30 cellular contexts compared by ENCODE assay signal in the genomic region with DNA sequence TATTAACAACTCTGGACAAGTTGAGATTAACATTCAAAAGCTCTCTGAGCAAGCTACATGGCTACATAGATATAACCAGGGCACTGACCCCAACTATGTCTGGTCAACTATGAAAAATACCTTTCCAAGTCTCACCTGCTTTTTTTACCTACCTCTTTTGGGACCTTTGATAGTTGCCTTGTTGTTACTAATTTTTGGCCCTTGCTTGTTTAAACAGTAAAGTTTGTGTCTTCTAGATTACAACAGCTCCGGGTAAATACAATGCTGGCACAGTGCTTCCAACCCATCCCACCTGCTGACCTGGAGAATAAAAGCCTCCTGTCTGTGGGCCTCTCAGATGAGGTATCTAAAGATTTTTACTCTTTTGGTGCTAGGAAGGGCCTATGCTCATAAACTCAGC.
"Had no signal": no experiment of that assay in that cellular context is flagged by ENCODE, and none has a peak within 500 bp of the region (broad histone marks: within the 10 kb centered on the region; RNA-seq: fewer than 3 reads in every experiment).

No MANE protein-coding gene starts in this region.

- H3K9me3 ChIP-seq: adrenal gland, body of pancreas, colonic mucosa had no signal

- DNase-seq: activated B cell treated with CpG ODN at 0.5 μM for 24 hours; activated CD4-positive, alpha-beta memory T cell treated with anti-CD3 and anti-CD28 coated beads for 36 hours; activated CD4-positive, alpha-beta T cell treated with anti-CD3 and anti-CD28 coated beads, Interleukin-2, amount 10 ng/mL, durations not matched to agents 24 days and 14 days; activated CD8-positive, alpha-beta memory T cell treated with anti-CD3 and anti-CD28 coated beads, Interleukin-2, amount 10 ng/mL, durations not matched to agents 7 days and 5 days; activated CD8-positive, alpha-beta memory T cell treated with anti-CD3 and anti-CD28 coated beads, Interleukin-2, amount 50 U/mL, for 4 hours; activated CD8-positive, alpha-beta T cell treated with anti-CD3 and anti-CD28 coated beads, Interleukin-2, amount 10 ng/mL, durations not matched to agents 7 days and 5 days; activated effector memory CD4-positive, alpha-beta T cell treated with anti-CD3 and anti-CD28 coated beads, Interleukin-2, amount 50 U/mL, for 16 hours; activated naive CD4-positive, alpha-beta T cell treated with anti-CD3 and anti-CD28 coated beads for 36 hours; activated naive CD8-positive, alpha-beta T cell treated with anti-CD3 and anti-CD28 coated beads for 36 hours; activated naive CD8-positive, alpha-beta T cell treated with anti-CD3 and anti-CD28 coated beads, Interleukin-2, amount 50 U/mL, for 24 hours; activated T-cell treated with anti-CD3 and anti-CD28 coated beads, Interleukin-2, amount 50 U/mL, for 1 hour; activated T-cell treated with anti-CD3 and anti-CD28 coated beads, Interleukin-2, amount 50 U/mL, for 48 hours; adrenal gland; amygdala; aorta; body of pancreas; central memory CD4-positive, alpha-beta T cell; cerebellar nuclear complex; colonic mucosa; effector CD8-positive, alpha-beta T cell; foreskin fibroblast; head of caudate nucleus; T-helper 17 cell; T1000; WERI-Rb-1 had no signal

- ATAC-seq: activated CD4-positive, CD25-positive, alpha-beta regulatory T cell treated with anti-CD3 and anti-CD28 coated beads, Interleukin-2, amount 50 U/mL, for 24 hours; activated CD8-positive, alpha-beta memory T cell treated with anti-CD3 and anti-CD28 coated beads, Interleukin-2, amount 10 ng/mL, durations not matched to agents 7 days and 5 days; activated CD8-positive, alpha-beta T cell treated with anti-CD3 and anti-CD28 coated beads, Interleukin-2, amount 10 ng/mL, durations not matched to agents 7 days and 5 days; activated naive CD8-positive, alpha-beta T cell treated with anti-CD3 and anti-CD28 coated beads, Interleukin-2, amount 50 U/mL, for 24 hours; body of pancreas; esophagus mucosa; T-helper 17 cell had no signal

- FAIRE-seq: endometrium, endothelial cell of umbilical vein, frontal cortex had no signal

- H3K4me1 ChIP-seq: adrenal gland, body of pancreas, colonic mucosa had no signal

- H3K4me3 ChIP-seq: adrenal gland, body of pancreas, colonic mucosa had no signal

- H3K27ac ChIP-seq: adrenal gland, body of pancreas, colonic mucosa, WERI-Rb-1 had no signal

- H3K27me3 ChIP-seq: adrenal gland, body of pancreas, colonic mucosa had no signal

- H3K36me3 ChIP-seq: adrenal gland, colonic mucosa, WERI-Rb-1 had no signal
